Comparison of ENCODE assay signal across 28 cellular contexts in the genomic region with DNA sequence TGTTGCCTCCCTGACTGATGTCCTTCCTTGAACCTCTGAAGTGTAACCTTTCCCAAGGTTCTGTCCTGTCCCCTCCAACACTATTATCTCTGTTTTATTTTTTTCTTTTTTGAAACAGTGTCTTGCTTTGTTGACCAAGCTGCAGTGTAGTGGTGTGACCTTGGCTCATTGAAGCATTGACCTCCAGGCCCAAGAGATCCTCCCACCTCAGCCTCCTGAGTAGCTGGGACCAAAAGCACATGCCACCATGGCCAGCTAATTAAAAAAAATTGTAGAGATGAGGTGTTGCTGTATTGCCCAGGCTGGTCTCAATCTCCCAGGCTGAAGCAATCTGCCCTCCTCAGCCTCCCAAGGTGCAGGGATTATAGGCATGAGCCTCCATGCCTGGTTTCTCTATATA.
"Had no signal": no experiment of that assay in that cellular context is flagged by ENCODE, and none has a peak within 500 bp of the region (broad histone marks: within the 10 kb centered on the region; RNA-seq: fewer than 3 reads in every experiment).

No MANE protein-coding gene starts in this region.

- H3K36me3 Mint-ChIP-seq: stimulated activated effector memory CD8-positive, alpha-beta T cell treated with anti-CD3 and anti-CD28 coated beads, Interleukin-12 subunit alpha, Interleukin-12 subunit beta, amount 100 ng/mL, for 72 hours; stimulated activated memory B cell treated with anti-CD40 and anti-IgM and Interleukin-4, amounts not matched to agents 10 μg/mL and 1 μg/mL and 100 μg/mL, for 72 hours; type B pancreatic cell had no signal

- H3K27me3 Mint-ChIP-seq: stimulated activated memory B cell treated with anti-CD40 and anti-IgM and Interleukin-4, amounts not matched to agents 10 μg/mL and 1 μg/mL and 100 μg/mL, for 72 hours; stimulated activated naive B cell treated with anti-CD40 and anti-IgM and Interleukin-4, amounts not matched to agents 10 μg/mL and 1 μg/mL and 100 μg/mL, for 72 hours; stimulated activated naive CD8-positive, alpha-beta T cell treated with anti-CD3 and anti-CD28 coated beads, Interleukin-15, amount 100 ng/mL, for 72 hours; stimulated activated naive CD8-positive, alpha-beta T cell treated with anti-CD3 and anti-CD28 coated beads, Interleukin-15, Interleukin-2, amounts not matched to agents 100 ng/mL and 50 ng/mL, for 24 hours; type B pancreatic cell had no signal

- H3K27ac ChIP-seq: stomach, suprapubic skin, testis, thoracic aorta, tibial artery, tibial nerve, transverse colon, upper lobe of left lung, upper lobe of right lung, uterus, vagina had no signal

- H3K36me3 ChIP-seq: stomach, suprapubic skin, thoracic aorta, tibial artery, tibial nerve, transverse colon, upper lobe of left lung, upper lobe of right lung, vagina had no signal

- DNase-seq: stimulated activated CD4-positive, alpha-beta T cell treated with anti-CD3 and anti-CD28 coated beads, Interleukin-2, amount 100 ng/mL, for 48 hours; stimulated activated CD4-positive, alpha-beta T cell treated with anti-CD3 and anti-CD28 coated beads, Interleukin-4, amount 100 ng/mL, for 1 hour; stimulated activated CD4-positive, alpha-beta T cell treated with anti-CD3 and anti-CD28 coated beads, Interleukin-4, amount 100 ng/mL, for 24 hours; stimulated activated CD4-positive, alpha-beta T cell treated with anti-CD3 and anti-CD28 coated beads, Interleukin-4, amount 100 ng/mL, for 4 hours; stimulated activated CD8-positive, alpha-beta memory T cell treated with anti-CD3 and anti-CD28 coated beads, Interleukin-4, amount 100 ng/mL, for 48 hours; stimulated activated naive B cell treated with anti-CD40 and anti-IgM and Interleukin-4, amounts not matched to agents 10 μg/mL and 1 μg/mL and 100 μg/mL, for 72 hours; stimulated activated naive CD4-positive, alpha-beta T cell; stimulated activated naive CD4-positive, alpha-beta T cell treated with Interleukin-2 at 50 U/mL for 16 hours; stimulated activated naive CD8-positive, alpha-beta T cell treated with anti-CD3 and anti-CD28 coated beads, Interleukin-15, amount 100 ng/mL, for 72 hours; stimulated activated naive CD8-positive, alpha-beta T cell treated with anti-CD3 and anti-CD28 coated beads, Interleukin-15, Interleukin-2, amounts not matched to agents 100 U/mL and 50 U/mL, for 24 hours; stomach; substantia nigra; testis; tibial artery; transverse colon; trophoblast cell; upper lobe of left lung; upper lobe of right lung; uterus had no signal

- FAIRE-seq: urothelium cell line had no signal

- ATAC-seq: stimulated activated effector memory CD8-positive, alpha-beta T cell treated with anti-CD3 and anti-CD28 coated beads, Interleukin-12 subunit alpha, Interleukin-12 subunit beta, amount 100 ng/mL, for 72 hours; stimulated activated memory B cell treated with anti-CD40 and anti-IgM and Interleukin-4, amounts not matched to agents 10 μg/mL and 1 μg/mL and 100 μg/mL, for 72 hours; stimulated activated naive B cell treated with anti-CD40 and anti-IgM and Interleukin-4, amounts not matched to agents 10 μg/mL and 1 μg/mL and 100 μg/mL, for 72 hours; stimulated activated naive CD8-positive, alpha-beta T cell treated with anti-CD3 and anti-CD28 coated beads, Interleukin-15, amount 100 ng/mL, for 72 hours; stimulated activated naive CD8-positive, alpha-beta T cell treated with anti-CD3 and anti-CD28 coated beads, Interleukin-15, Interleukin-2, amounts not matched to agents 100 U/mL and 50 U/mL, for 24 hours; upper lobe of right lung had no signal

- H3K4me3 ChIP-seq: stomach, suprapubic skin, testis, thoracic aorta, tibial artery, tibial nerve, transverse colon, upper lobe of left lung, upper lobe of right lung, uterus, vagina had no signal

- H3K27me3 ChIP-seq: stomach, suprapubic skin, testis, tibial artery, tibial nerve, transverse colon, upper lobe of left lung, upper lobe of right lung, uterus, vagina had no signal

- H3K27ac Mint-ChIP-seq: stimulated activated effector memory CD8-positive, alpha-beta T cell treated with anti-CD3 and anti-CD28 coated beads, Interleukin-12 subunit alpha, Interleukin-12 subunit beta, amount 100 ng/mL, for 72 hours; stimulated activated memory B cell treated with anti-CD40 and anti-IgM and Interleukin-4, amounts not matched to agents 10 μg/mL and 1 μg/mL and 100 μg/mL, for 72 hours; stimulated activated naive B cell treated with anti-CD40 and anti-IgM and Interleukin-4, amounts not matched to agents 10 μg/mL and 1 μg/mL and 100 μg/mL, for 72 hours; stimulated activated naive CD8-positive, alpha-beta T cell treated with anti-CD3 and anti-CD28 coated beads, Interleukin-15, amount 100 ng/mL, for 72 hours; stimulated activated naive CD8-positive, alpha-beta T cell treated with anti-CD3 and anti-CD28 coated beads, Interleukin-15, Interleukin-2, amounts not matched to agents 100 ng/mL and 50 ng/mL, for 24 hours; type B pancreatic cell had no signal

- H3K4me3 Mint-ChIP-seq: stimulated activated effector memory CD8-positive, alpha-beta T cell treated with anti-CD3 and anti-CD28 coated beads, Interleukin-12 subunit alpha, Interleukin-12 subunit beta, amount 100 ng/mL, for 72 hours; stimulated activated memory B cell treated with anti-CD40 and anti-IgM and Interleukin-4, amounts not matched to agents 10 μg/mL and 1 μg/mL and 100 μg/mL, for 72 hours; stimulated activated naive B cell treated with anti-CD40 and anti-IgM and Interleukin-4, amounts not matched to agents 10 μg/mL and 1 μg/mL and 100 μg/mL, for 72 hours; stimulated activated naive CD8-positive, alpha-beta T cell treated with anti-CD3 and anti-CD28 coated beads, Interleukin-15, amount 100 ng/mL, for 72 hours; stimulated activated naive CD8-positive, alpha-beta T cell treated with anti-CD3 and anti-CD28 coated beads, Interleukin-15, Interleukin-2, amounts not matched to agents 100 ng/mL and 50 ng/mL, for 24 hours; type B pancreatic cell had no signal

- H3K4me1 ChIP-seq: stomach, suprapubic skin, testis, tibial artery, tibial nerve, transverse colon, upper lobe of left lung, upper lobe of right lung, uterus, vagina had no signal

- H3K4me1 Mint-ChIP-seq: stimulated activated memory B cell treated with anti-CD40 and anti-IgM and Interleukin-4, amounts not matched to agents 10 μg/mL and 1 μg/mL and 100 μg/mL, for 72 hours; stimulated activated naive B cell treated with anti-CD40 and anti-IgM and Interleukin-4, amounts not matched to agents 10 μg/mL and 1 μg/mL and 100 μg/mL, for 72 hours; stimulated activated naive CD8-positive, alpha-beta T cell treated with anti-CD3 and anti-CD28 coated beads, Interleukin-15, amount 100 ng/mL, for 72 hours had no signal

- H3K9me3 ChIP-seq: suprapubic skin, testis, thoracic aorta, transverse colon, upper lobe of right lung had no signal
